ENCODE assay signal across 16 cellular contexts in genomic region chr5:149474198-149474597, GRCh38.
A peak's percentile ranks its signal among the peaks of the same experiment; 100 is the strongest.
DNase-seq lines count a peak whose midpoint lies in the region; ATAC-seq, FAIRE-seq and TF ChIP-seq lines count a peak whose summit lies in the region.
"Had no signal": no experiment of that assay in that cellular context is flagged by ENCODE, and none has a peak within 500 bp of the region (broad histone marks: within the 10 kb centered on the region; RNA-seq: fewer than 3 reads in every experiment).

No MANE protein-coding gene starts in this region.

- POLR2A ChIA-PET in K562 (lab: Yijun Ruan, JAX): interaction anchor here (0.7 to 4.2 kb wide), 6 partner anchors 7 to 30 kb away, joined by 3 to 34 read pairs (median 3); no protein-coding TSS in a partner anchor

- DNase-seq in HT-29 (ENCODE audit: low spot score): peak; percentile 89
- DNase-seq in K562 (ENCODE audit: extremely low read depth in 1 of 4, low spot score in 3 of 4): no peak
- DNase-seq in islet precursor cell: peak; percentile 80
- DNase-seq in NCI-H774 (lab: John Stamatoyannopoulos, UW): no peak
- DNase-seq in hepatic stellate cell (ENCODE audit: low spot score): no peak
- no peak for DNase-seq in GF-D8 (lab: John Stamatoyannopoulos, UW)
- DNase-seq: activated CD8-positive, alpha-beta memory T cell treated with anti-CD3 and anti-CD28 coated beads for 24 hours; central memory CD4-positive, alpha-beta T cell; Karpas-422; midbrain; NCI-H187; NCI-H82; stimulated activated CD4-positive, alpha-beta T cell treated with anti-CD3 and anti-CD28 coated beads, Interleukin-2, amount 100 ng/mL, for 48 hours had no signal

- H3K4me3 ChIP-seq in K562 (no peak overlapping the region), skin epidermis (no peak overlapping the region)

- peak overlapping the region in 1 of 2 experiments; percentile 73; a peak in 2 of 4 replicates for H3K9ac ChIP-seq in K562 (ENCODE audit: insufficient read depth in 1 of 2, low read depth in 2 of 2, low read length in 2 of 2)

- no peak for TF ChIP-seq POLR2A in K562 (conservative IDR thresholded peaks at IDR 0.05)

- TF ChIP-seq RAD21 in K562 (CRISPR knock-in tag; conservative IDR thresholded peaks at IDR 0.05 in 1 of 2, IDR thresholded peaks at IDR 0.05 in 1 of 2): no peak

- ATAC-seq in K562: peak; percentile 20
- ATAC-seq: activated naive CD4-positive, alpha-beta T cell treated with anti-CD3 and anti-CD28 coated beads, Interleukin-2, amount 50 U/mL, for 72 hours; stimulated activated effector memory CD8-positive, alpha-beta T cell treated with anti-CD3 and anti-CD28 coated beads, Interleukin-12 subunit alpha, Interleukin-12 subunit beta, amount 100 ng/mL, for 72 hours had no signal

- TF ChIP-seq EP300 in K562 (IDR thresholded peaks at IDR 0.05; ENCODE audit: low read length): no peak

- H3K4me1 ChIP-seq in K562 (replicated peaks in 1 of 2; ENCODE audit: control insufficient read depth in 2 of 2, insufficient read depth in 2 of 2, low read length in 2 of 2): peaks cover 12 to 18% of the 10 kb centered on the region in 2 experiments; a peak in 4 of 5 replicates

- peak overlapping the region; percentile 44; the same call in 1 of the 2 replicates for H2AFZ ChIP-seq in K562 (ENCODE audit: low read depth, low read length)

- in situ Hi-C loops in K562 (cut with MboI): no loop called here

- H3K9me3 ChIP-seq in K562 (replicated peaks; ENCODE audit: control insufficient read depth, insufficient read depth, low read depth, low read length): no peaks in the 10 kb centered on the region

- CTCF ChIA-PET in K562 (lab: Yijun Ruan, JAX; ENCODE audit: low intra/inter-chr PET ratio): no interaction called here

- H3K9me1 ChIP-seq in K562 (ENCODE audit: control insufficient read depth, insufficient read depth, low read length): no peaks in the 10 kb centered on the region

- no peaks in the 10 kb centered on the region for H3K36me3 ChIP-seq in K562 (ENCODE audit: control insufficient read depth, insufficient read depth, low read length)

- intact Hi-C loops in K562 (cut with micrococcal nuclease): no loop called here

- BruUV-seq in K562 (replicated peaks; lab: Mats Ljungman, UMichigan): no TSS peak

- no peaks in the 10 kb centered on the region for H3K79me2 ChIP-seq in K562 (ENCODE audit: control insufficient read depth, insufficient read depth, low read length)

- H3K27ac ChIP-seq in K562 (ENCODE audit: extremely low read depth, low read depth, low read length) (no peak overlapping the region), skin epidermis (peak overlapping the region in 20 of 21 experiments; percentile 22 to 81 (median 71))

- FAIRE-seq in K562 (lab: Jason Lieb, UNC): no peak

- WGBS in K562 (ENCODE audit: insufficient coverage, low coverage, missing lambda C conversion rate): 57% methylated on average over 3 of the region's 3 CpGs

- TF ChIP-seq CTCF in K562 (IDR thresholded peaks at IDR 0.05 in 2 of 3, conservative IDR thresholded peaks at IDR 0.05 in 1 of 3; ENCODE audit: insufficient read depth in 2 of 3, low read depth in 1 of 3, low read length in 3 of 3): no peak

- no peaks in the 10 kb centered on the region for H3K27me3 ChIP-seq in K562 (ENCODE audit: control insufficient read depth in 2 of 2, insufficient read depth in 2 of 2, low read length in 2 of 2)

- no peaks in the 10 kb centered on the region for H4K20me1 ChIP-seq in K562 (replicated peaks; ENCODE audit: control insufficient read depth, insufficient read depth, low read length)

- H3K4me2 ChIP-seq in K562 (ENCODE audit: insufficient read depth, low read length): no peak overlapping the region

TF ChIP-seq in K562, 482 proteins besides CTCF, POLR2A, EP300 and RAD21 (continues in another document):
- TF ChIP-seq ZNF274 (IDR thresholded peaks at IDR 0.05; ENCODE audit: borderline replicate concordance, low read depth, low read length) (no peak), L3MBTL2 (IDR thresholded peaks at IDR 0.05) (peak; percentile 19; the same call in 1 of the 2 replicates), BCL6 (CRISPR knock-in tag; IDR thresholded peaks at IDR 0.05) (no peak), SNAPC5 (CRISPR knock-in tag; IDR thresholded peaks at IDR 0.05) (no peak), ZNF764 (CRISPR knock-in tag; IDR thresholded peaks at IDR 0.05; ENCODE audit: low read depth) (no peak), ARID3A (IDR thresholded peaks at IDR 0.05; ENCODE audit: borderline replicate concordance, low read depth, low read length) (no peak)

Comparison
In these comparisons a context has a peak if more than half of its experiments do, and no peak if none do; other contexts are left out.
1. DNase-seq: peak in HT-29 (single experiment) and islet precursor cell (single experiment); none in K562 (0 of 4), NCI-H774 (single experiment), hepatic stellate cell (single experiment) and GF-D8 (single experiment).